13 cellular contexts compared by ENCODE assay signal in genomic region chr12:132601171-132601883, GRCh38. TPM values are rescaled to one million over a fixed set of nuclear protein-coding genes. Genes with fewer than 3 reads are reported as not detected.
DNase-seq lines count a peak whose midpoint lies in the region; ATAC-seq and TF ChIP-seq lines count a peak whose summit lies in the region.
"Had no signal": no experiment of that assay in that cellular context is flagged by ENCODE, and none has a peak within 500 bp of the region (broad histone marks: within the 10 kb centered on the region; RNA-seq: fewer than 3 reads in every experiment).

No MANE protein-coding gene starts in this region.

- H4K20me1 ChIP-seq in BLaER1 (no peaks in the 10 kb centered on the region), GM23338 (replicated peaks; ENCODE audit: insufficient read depth) (no peaks in the 10 kb centered on the region)

- H3K27ac Mint-ChIP-seq in GM23338, result no peak overlapping the region
- peak overlapping the region; percentile 60 to 94 (median 91) for H3K27ac Mint-ChIP-seq in nephron

- H3K4me2 ChIP-seq in BLaER1, result peak overlapping the region; percentile 93
- H3K4me2 ChIP-seq in GM23338, result no peak overlapping the region

- no peak for TF ChIP-seq POLR2A in breast epithelium (IDR thresholded peaks at IDR 0.05)

- peaks cover 18% of the 10 kb centered on the region for H3K4me1 Mint-ChIP-seq in GM23338
- peaks cover 35% of the 10 kb centered on the region for H3K4me1 Mint-ChIP-seq in nephron

- no peaks in the 10 kb centered on the region for H3K79me2 ChIP-seq in GM23338 (replicated peaks; ENCODE audit: insufficient read depth)

- H3K9me3 Mint-ChIP-seq in GM23338 (peaks cover 8% of the 10 kb centered on the region), nephron (no peaks in the 10 kb centered on the region)

- H3K4me3 Mint-ChIP-seq in GM23338, result peak overlapping the region; percentile 26; the same call in 1 of the 3 replicates
- H3K4me3 Mint-ChIP-seq in nephron, result peak overlapping the region; percentile 52 to 83 (median 72)

- peak overlapping the region; percentile 70 for H3K27ac ChIP-seq in BLaER1
- H3K27ac ChIP-seq in GM23338 (ENCODE audit: low read depth), result no peak overlapping the region
- H3K27ac ChIP-seq in breast epithelium, result peak overlapping the region in 1 of 2 donors; percentile 2

- H3K9me3 ChIP-seq in BLaER1 (no peaks in the 10 kb centered on the region), breast epithelium (no peaks in the 10 kb centered on the region)
- H3K9me3 ChIP-seq: heart left ventricle, transverse colon had no signal

- no peaks in the 10 kb centered on the region for H3K9me2 ChIP-seq in GM23338 (ENCODE audit: insufficient read depth)

- no peak for TF ChIP-seq CTCF in GM23338 (conservative IDR thresholded peaks at IDR 0.05; ENCODE audit: low read depth in 2 of 2)
- TF ChIP-seq CTCF in breast epithelium (IDR thresholded peaks at IDR 0.05), result no peak
- no peak for TF ChIP-seq CTCF in nephron (IDR thresholded peaks at IDR 0.05; ENCODE audit: unreplicated experiment in 3 of 3)

- H3K4me3 ChIP-seq in BLaER1 (peak overlapping the region; percentile 64), GM23338 (no peak overlapping the region), breast epithelium (peak overlapping the region in 2 of 3 donors; percentile 58 to 76)

- H3F3A ChIP-seq in GM23338 (replicated peaks; ENCODE audit: low read depth), result peaks cover 24% of the 10 kb centered on the region

- intact Hi-C loops in breast epithelium (cut with DNase I; ENCODE audit: low total_unique reads), result no loop called here

- ATAC-seq in GM23338, result no peak
- ATAC-seq in GM19455 (IDR thresholded peaks at IDR 0.05; ENCODE audit: unreplicated experiment), result no peak

- H3K27me3 Mint-ChIP-seq in GM23338 (ENCODE audit: insufficient read depth, low read depth, poor library complexity) (peaks cover 64% of the 10 kb centered on the region), nephron (ENCODE audit: low read depth) (peaks cover 20% of the 10 kb centered on the region)

- H3K4me1 ChIP-seq in BLaER1, result peaks cover 32% of the 10 kb centered on the region
- H3K4me1 ChIP-seq in GM23338 (ENCODE audit: insufficient read depth), result peaks cover 3% of the 10 kb centered on the region; the same call in 1 of the 2 replicates
- peaks cover 0 to 7% of the 10 kb centered on the region in 2 donors for H3K4me1 ChIP-seq in breast epithelium

- DNase-seq in GM23338 (ENCODE audit: low spot score) (no peak), breast epithelium (ENCODE audit: low spot score in 2 of 2) (no peak), NOMO-1 treated with DMSO at 0.1 percent for 48 hours (lab: John Stamatoyannopoulos, UW; ENCODE audit: unreplicated experiment) (no peak), NCI-H226 (no peak), RKO (ENCODE audit: low spot score) (no peak)
- DNase-seq: activated gamma-delta T cell treated with Interleukin-2 at 50 U/mL for 16 hours; GOT3; stimulated activated CD4-positive, alpha-beta T cell treated with anti-CD3 and anti-CD28 coated beads, Interleukin-1b, Interleukin-23, amount 100 ng/mL, for 48 hours had no signal

- H3K36me3 ChIP-seq in BLaER1, result no peaks in the 10 kb centered on the region
- no peaks in the 10 kb centered on the region for H3K36me3 ChIP-seq in GM23338 (ENCODE audit: insufficient read depth)
- no peaks in the 10 kb centered on the region for H3K36me3 ChIP-seq in breast epithelium
- H3K36me3 ChIP-seq: heart left ventricle, transverse colon had no signal

- H3K27me3 ChIP-seq in BLaER1 (peaks cover 44% of the 10 kb centered on the region), GM23338 (ENCODE audit: insufficient read depth) (peaks cover 62% of the 10 kb centered on the region), breast epithelium (peaks cover 0 to 39% of the 10 kb centered on the region in 2 donors)

- H3K36me3 Mint-ChIP-seq in GM23338 (ENCODE audit: low read depth) (no peaks in the 10 kb centered on the region), nephron (ENCODE audit: low read depth) (no peaks in the 10 kb centered on the region)

- H3K9ac ChIP-seq in BLaER1, result peak overlapping the region; percentile 71

- no peak overlapping the region for H2AFZ ChIP-seq in GM23338

TF ChIP-seq in GM23338, 12 proteins besides CTCF, POLR2A, EP300 and RAD21:
- TF ChIP-seq ZNF114 (CRISPR knock-in tag; IDR thresholded peaks at IDR 0.05), result no peak

RNA-seq across cellular contexts. Expression of gene LRCOL1, which starts 9.1 kb away (rescaled TPM):
- 1.7 TPM in 1 of 2 replicates, not detected in the other for total RNA-seq in GM23338 (2014; rRNA removed; shearing (Covaris generic))
- not detected in 2 replicates for polyA plus RNA-seq in GM23338 (2016; fragmentation: Nextera tagmentation; extraction: Ambion mirVana)
- under 1 TPM in 1 of 3 donors, not detected in 2; 0.59 TPM for total RNA-seq in breast epithelium
- total RNA-seq: heart left ventricle, transverse colon had no signal
- polyA plus RNA-seq: heart left ventricle had no signal

RNA-seq across cellular contexts. Expression of gene P2RX2, which starts 17.2 kb away (rescaled TPM):
- 1.7 and 3.0 TPM in 2 replicates for total RNA-seq in GM23338 (2014; rRNA removed; shearing (Covaris generic))
- 1.1 and 2.3 TPM in 2 replicates for polyA plus RNA-seq in GM23338 (2016; fragmentation: Nextera tagmentation; extraction: Ambion mirVana)
- under 1 TPM in 2 of 3 donors, not detected in 1; 0.29 to 0.48 TPM for total RNA-seq in breast epithelium
- total RNA-seq: heart left ventricle had no signal
- polyA plus RNA-seq: heart left ventricle had no signal
